ENCODE assay signal across 8 cellular contexts in the genomic region with DNA sequence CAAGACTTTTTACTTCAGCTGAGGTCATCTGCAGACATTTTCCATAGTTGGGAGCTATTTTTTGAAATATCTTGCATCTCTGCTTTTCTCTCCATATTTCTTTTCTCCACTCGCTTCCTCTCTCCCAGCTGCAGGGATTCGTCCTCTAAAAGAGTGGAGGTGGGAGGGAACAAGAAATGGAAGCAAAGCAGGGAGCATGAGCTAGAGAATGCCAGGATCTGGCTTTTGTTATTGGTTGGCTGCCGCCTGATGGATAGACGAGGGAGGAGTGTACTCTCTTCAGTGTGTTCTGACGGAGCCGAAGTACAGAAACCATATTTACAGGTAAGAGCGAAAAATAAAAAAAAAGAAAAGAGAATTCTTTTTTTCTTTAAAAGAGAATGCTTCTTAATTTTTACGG. TPM values are rescaled to one million over a fixed set of nuclear protein-coding genes. Genes with fewer than 3 reads are reported as not detected.
DNase-seq lines count a peak whose midpoint lies in the region; ATAC-seq, FAIRE-seq and TF ChIP-seq lines count a peak whose summit lies in the region.
"Had no signal": no experiment of that assay in that cellular context is flagged by ENCODE, and none has a peak within 500 bp of the region (broad histone marks: within the 10 kb centered on the region; RNA-seq: fewer than 3 reads in every experiment).

A gene with protein sequence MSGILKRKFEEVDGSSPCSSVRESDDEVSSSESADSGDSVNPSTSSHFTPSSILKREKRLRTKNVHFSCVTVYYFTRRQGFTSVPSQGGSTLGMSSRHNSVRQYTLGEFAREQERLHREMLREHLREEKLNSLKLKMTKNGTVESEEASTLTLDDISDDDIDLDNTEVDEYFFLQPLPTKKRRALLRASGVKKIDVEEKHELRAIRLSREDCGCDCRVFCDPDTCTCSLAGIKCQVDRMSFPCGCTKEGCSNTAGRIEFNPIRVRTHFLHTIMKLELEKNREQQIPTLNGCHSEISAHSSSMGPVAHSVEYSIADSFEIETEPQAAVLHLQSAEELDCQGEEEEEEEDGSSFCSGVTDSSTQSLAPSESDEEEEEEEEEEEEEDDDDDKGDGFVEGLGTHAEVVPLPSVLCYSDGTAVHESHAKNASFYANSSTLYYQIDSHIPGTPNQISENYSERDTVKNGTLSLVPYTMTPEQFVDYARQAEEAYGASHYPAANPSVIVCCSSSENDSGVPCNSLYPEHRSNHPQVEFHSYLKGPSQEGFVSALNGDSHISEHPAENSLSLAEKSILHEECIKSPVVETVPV (plus strand): TSS at position 282 of the 400 bp plus-strand sequence. CDS start 125,368 bp downstream, outside the sequence.

- intact Hi-C loops in activated CD8-positive, alpha-beta T cell treated with anti-CD3 and anti-CD28 coated beads for 36 hours (cut with micrococcal nuclease) = no loop called here

- FAIRE-seq in frontal cortex (lab: Jason Lieb, UNC) = peak; percentile 81

- peak within 1 kb of the TSS; percentile 88 for H3K4me2 ChIP-seq in neural progenitor cell

- H3K27ac Mint-ChIP-seq in neural progenitor cell (peak within 1 kb of the TSS; percentile 98), T-cell (no peak within 1 kb of the TSS)
- no peak within 1 kb of the TSS for H3K27ac Mint-ChIP-seq in activated CD8-positive, alpha-beta T cell treated with anti-CD3 and anti-CD28 coated beads for 36 hours
- H3K27ac Mint-ChIP-seq: activated B cell treated with CpG ODN at 0.5 μM for 24 hours had no signal

- H3K36me3 Mint-ChIP-seq in neural progenitor cell (no peaks in the 10 kb centered on the region), T-cell (no peaks in the 10 kb centered on the region)
- H3K36me3 Mint-ChIP-seq in activated CD8-positive, alpha-beta T cell treated with anti-CD3 and anti-CD28 coated beads for 36 hours (ENCODE audit: low read depth) = no peaks in the 10 kb centered on the region

- peak within 1 kb of the TSS; percentile 92 for H3K4me3 Mint-ChIP-seq in neural progenitor cell
- H3K4me3 Mint-ChIP-seq in T-cell = no peak within 1 kb of the TSS
- H3K4me3 Mint-ChIP-seq in activated CD8-positive, alpha-beta T cell treated with anti-CD3 and anti-CD28 coated beads for 36 hours = no peak within 1 kb of the TSS
- H3K4me3 Mint-ChIP-seq: activated B cell treated with CpG ODN at 0.5 μM for 24 hours had no signal

- peak within 1 kb of the TSS; percentile 58 for H3K9ac ChIP-seq in neural progenitor cell

- peaks cover 30% of the 10 kb centered on the region for H3K4me1 ChIP-seq in neural progenitor cell

- ATAC-seq in T-cell (replicated peaks in 1 of 4) = no peak
- ATAC-seq in activated CD8-positive, alpha-beta T cell treated with anti-CD3 and anti-CD28 coated beads for 36 hours = no peak

- no peak for TF ChIP-seq CTCF in neural progenitor cell (IDR thresholded peaks at IDR 0.05)
- TF ChIP-seq CTCF in activated CD8-positive, alpha-beta T cell treated with anti-CD3 and anti-CD28 coated beads for 36 hours (IDR thresholded peaks at IDR 0.05) = no peak

- H3K4me1 Mint-ChIP-seq in neural progenitor cell (peaks cover 36% of the 10 kb centered on the region), T-cell (no peaks in the 10 kb centered on the region)
- no peaks in the 10 kb centered on the region for H3K4me1 Mint-ChIP-seq in activated CD8-positive, alpha-beta T cell treated with anti-CD3 and anti-CD28 coated beads for 36 hours (ENCODE audit: low read depth)
- H3K4me1 Mint-ChIP-seq: activated B cell treated with CpG ODN at 0.5 μM for 24 hours had no signal

- DNase-seq in T1000 (lab: John Stamatoyannopoulos, UW) (peak; percentile 48), frontal cortex (ENCODE audit: low spot score in 2 of 2) (peak in 1 of 2 donors; percentile 15), neural progenitor cell (ENCODE audit: low spot score) (peak; percentile 89), T-cell (no peak)
- DNase-seq in activated CD4-positive, alpha-beta T cell treated with anti-CD3 and anti-CD28 coated beads for 4 hours = no peak
- no peak for DNase-seq in activated CD8-positive, alpha-beta T cell treated with anti-CD3 and anti-CD28 coated beads for 36 hours
- DNase-seq: activated B cell treated with CpG ODN at 0.5 μM for 24 hours had no signal

- POLR2A ChIA-PET in T-cell (lab: Charles Lee) = no interaction called here
- POLR2A ChIA-PET in activated CD8-positive, alpha-beta T cell treated with anti-CD3 and anti-CD28 coated beads for 36 hours (lab: Charles Lee) = interaction anchor here (0.7 kb wide), 1 partner anchor 750 kb away, joined by 3 read pairs; no protein-coding TSS in a partner anchor

- peaks cover 46% of the 10 kb centered on the region for H3K79me2 ChIP-seq in neural progenitor cell (ENCODE audit: low read depth)

- peak within 1 kb of the TSS; percentile 78 for H3K4me3 ChIP-seq in neural progenitor cell

- TF ChIP-seq RAD21 in Ishikawa (IDR thresholded peaks at IDR 0.05; ENCODE audit: low read depth) = no peak

- H3K27me3 ChIP-seq in neural progenitor cell = no peaks in the 10 kb centered on the region

- no peaks in the 10 kb centered on the region for H3K9me3 ChIP-seq in neural progenitor cell (ENCODE audit: low read depth)

- H3K27me3 Mint-ChIP-seq in neural progenitor cell (ENCODE audit: insufficient read depth, low read depth) (peaks cover 3% of the 10 kb centered on the region), T-cell (peaks cover 2 to 8% of the 10 kb centered on the region in 2 donors)
- H3K27me3 Mint-ChIP-seq in activated CD8-positive, alpha-beta T cell treated with anti-CD3 and anti-CD28 coated beads for 36 hours = peaks cover 3% of the 10 kb centered on the region

- CTCF ChIA-PET in T-cell (lab: Charles Lee) = no interaction called here
- CTCF ChIA-PET in activated CD8-positive, alpha-beta T cell treated with anti-CD3 and anti-CD28 coated beads for 36 hours (lab: Charles Lee) = interaction anchor here (0.9 kb wide), 1 partner anchor 30 kb away, joined by 3 read pairs; no protein-coding TSS in a partner anchor

- H3K27ac ChIP-seq in neural progenitor cell = no peak within 1 kb of the TSS

- TF ChIP-seq EP300 in Ishikawa (IDR thresholded peaks at IDR 0.05; ENCODE audit: borderline replicate concordance) = no peak

- no peaks in the 10 kb centered on the region for H3K36me3 ChIP-seq in neural progenitor cell

- H3F3A ChIP-seq in neural progenitor cell (ENCODE audit: low read depth) = peaks cover 5% of the 10 kb centered on the region

- H4K20me1 ChIP-seq in neural progenitor cell (ENCODE audit: low read depth) = peaks cover 7% of the 10 kb centered on the region

- peak within 1 kb of the TSS; percentile 85 for H2AFZ ChIP-seq in neural progenitor cell (replicated peaks)

- H3K9me3 Mint-ChIP-seq in neural progenitor cell (no peaks in the 10 kb centered on the region), T-cell (no peaks in the 10 kb centered on the region)
- no peaks in the 10 kb centered on the region for H3K9me3 Mint-ChIP-seq in activated CD8-positive, alpha-beta T cell treated with anti-CD3 and anti-CD28 coated beads for 36 hours
- H3K9me3 Mint-ChIP-seq: activated B cell treated with CpG ODN at 0.5 μM for 24 hours had no signal

TF ChIP-seq in Ishikawa, 13 proteins besides CTCF, POLR2A, EP300 and RAD21:
- TF ChIP-seq, protein P1, sequence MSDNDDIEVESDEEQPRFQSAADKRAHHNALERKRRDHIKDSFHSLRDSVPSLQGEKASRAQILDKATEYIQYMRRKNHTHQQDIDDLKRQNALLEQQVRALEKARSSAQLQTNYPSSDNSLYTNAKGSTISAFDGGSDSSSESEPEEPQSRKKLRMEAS (IDR thresholded peaks at IDR 0.05) = peak; percentile 53
- TF ChIP-seq EGR1 (IDR thresholded peaks at IDR 0.05) = no peak
- 0 out of 2 replicates have a peak, but pooled peaks have one; percentile 32 for TF ChIP-seq YY1 (IDR thresholded peaks at IDR 0.05; ENCODE audit: low read depth)

RNA-seq across cellular contexts. Expression of the gene that starts here (rescaled TPM):
- total RNA-seq in frontal cortex (214 TPM), neural progenitor cell (ENCODE audit: low replicate concordance) (14.7 and 16.9 TPM in 2 replicates), T-cell (under 1 TPM in 1 of 5 donors, not detected in 4; 0.19 TPM)
- total RNA-seq in activated CD8-positive, alpha-beta T cell treated with anti-CD3 and anti-CD28 coated beads for 36 hours = not detected
- total RNA-seq: activated B cell treated with CpG ODN at 0.5 μM for 24 hours had no signal

Comparison
In these comparisons a context has a peak if more than half of its experiments do, and no peak if none do; other contexts are left out.
1. RNA of the gene that starts here (total RNA-seq): 214 TPM in frontal cortex (single experiment) and 14.7 to 16.9 TPM in neural progenitor cell; 0.19 TPM in T-cell and not detected in activated CD8-positive, alpha-beta T cell treated with anti-CD3 and anti-CD28 coated beads for 36 hours; every median in the first group is over 10 times any median in the second.
2. RNA of the gene that starts here (total RNA-seq): 214 TPM in frontal cortex (single experiment); 14.7 to 16.9 TPM in neural progenitor cell; every median in the first group is over 10 times any median in the second.
3. DNase-seq: peak in T1000 (single experiment) and neural progenitor cell (single experiment); none in activated CD4-positive, alpha-beta T cell treated with anti-CD3 and anti-CD28 coated beads for 4 hours (0 of 2), T-cell (0 of 34) and activated CD8-positive, alpha-beta T cell treated with anti-CD3 and anti-CD28 coated beads for 36 hours (single experiment).